8 cellular contexts compared by ENCODE assay signal in genomic region chr3:42582474-42583070, GRCh38. TPM values are rescaled to one million over a fixed set of nuclear protein-coding genes. Genes with fewer than 3 reads are reported as not detected.
DNase-seq lines count a peak whose midpoint lies in the region; ATAC-seq and TF ChIP-seq lines count a peak whose summit lies in the region.

No MANE protein-coding gene starts in this region.

- H3K36me3 ChIP-seq in BJ (ENCODE audit: control insufficient read depth, insufficient read depth, low read length): no peaks in the 10 kb centered on the region; the same call in 1 of the 2 replicates
- peaks cover 4% of the 10 kb centered on the region; the same call in 1 of the 2 replicates for H3K36me3 ChIP-seq in KOPT-K1 (ENCODE audit: insufficient read depth, low read length)

- POLR2A ChIA-PET in BJ (lab: Charles Lee): no interaction called here

- no peaks in the 10 kb centered on the region for H3K27me3 Mint-ChIP-seq in natural killer cell (ENCODE audit: low read depth in 2 of 2)

- H3K27ac ChIP-seq in KOPT-K1 (ENCODE audit: low read depth, low read length, poor library complexity, severe bottlenecking) (peak overlapping the region; percentile 74), coronary artery (peak overlapping the region; percentile 87 to 94)

- H3K36me3 Mint-ChIP-seq in natural killer cell: no peaks in the 10 kb centered on the region

- CTCF ChIA-PET in BJ (lab: Yijun Ruan, JAX): no interaction called here

- no peaks in the 10 kb centered on the region for H3K9me3 ChIP-seq in KOPT-K1 (ENCODE audit: insufficient read depth, low read length, poor library complexity, severe bottlenecking)

- no peak for ATAC-seq in natural killer cell

- peak overlapping the region; percentile 93 for H3K4me3 Mint-ChIP-seq in natural killer cell

- no peaks in the 10 kb centered on the region for H3K27me3 ChIP-seq in BJ (ENCODE audit: control insufficient read depth, insufficient read depth, low read length)

- peaks cover 35 to 42% of the 10 kb centered on the region in 2 donors for H3K4me1 Mint-ChIP-seq in natural killer cell

- H3K9me3 Mint-ChIP-seq in natural killer cell: no peaks in the 10 kb centered on the region

- TF ChIP-seq CTCF in BJ (IDR thresholded peaks at IDR 0.05; ENCODE audit: insufficient read depth, low read depth, low read length) (no peak), coronary artery (IDR thresholded peaks at IDR 0.05) (no peak), natural killer cell (IDR thresholded peaks at IDR 0.05) (no peak)

- H3K27ac Mint-ChIP-seq in natural killer cell: peak overlapping the region; percentile 96 to 97

- DNase-seq in BJ (ENCODE audit: low read depth): no peak
- no peak for DNase-seq in coronary artery (ENCODE audit: low spot score)
- DNase-seq in natural killer cell: no peak
- no peak for DNase-seq in dermis blood vessel endothelial cell
- no peak for DNase-seq in activated CD4-positive, CD25-positive, alpha-beta regulatory T cell treated with anti-CD3 and anti-CD28 coated beads, Interleukin-2, amount 50 U/mL, for 72 hours
- no peak for DNase-seq in NCI-H1436 treated with DMSO at 0.1 percent for 48 hours (lab: John Stamatoyannopoulos, UW)
- DNase-seq in activated CD4-positive, alpha-beta T cell treated with anti-CD3 and anti-CD28 coated beads, Interleukin-2, amount 50 U/mL, for 4 hours: no peak

- H3K4me3 ChIP-seq in BJ (ENCODE audit: low read depth, low read length) (peak overlapping the region; percentile 87), coronary artery (peak overlapping the region; percentile 94)

- intact Hi-C loops in natural killer cell (cut with micrococcal nuclease): loop anchor here (1.0 to 2.0 kb wide), 3 partner anchors 8 to 162 kb away; partner anchors contain the start of genes NKTR and SS18L2

RNA-seq across cellular contexts. Expression of gene SEC22C, which starts 0.8 kb away (rescaled TPM):
- 45.9 and 47.8 TPM in 2 replicates for polyA plus RNA-seq in BJ (2011; rRNA removed)
- polyA minus RNA-seq in BJ (2011; rRNA and poly(A)+ RNA removed): 16.2 and 22.8 TPM in 2 replicates
- 10 to 100 TPM; 51.3 to 60.4 (median 55.9) TPM for total RNA-seq in natural killer cell
- 104 and 114 TPM in 2 replicates for total RNA-seq in dermis blood vessel endothelial cell

RNA-seq across cellular contexts. Expression of gene SS18L2, which starts 8.1 kb away (rescaled TPM):
- 19.7 and 25.7 TPM in 2 replicates for polyA plus RNA-seq in BJ (2011; rRNA removed)
- polyA minus RNA-seq in BJ (2011; rRNA and poly(A)+ RNA removed): 4.9 and 7.6 TPM in 2 replicates
- total RNA-seq in natural killer cell: 10 to 100 TPM; 33.5 to 47.6 (median 33.9) TPM
- total RNA-seq in dermis blood vessel endothelial cell: 23.4 and 46.5 TPM in 2 replicates

RNA-seq across cellular contexts. Expression of gene NKTR, which starts 17.9 kb away (rescaled TPM):
- 19.0 and 37.6 TPM in 2 replicates for polyA plus RNA-seq in BJ (2011; rRNA removed)
- polyA minus RNA-seq in BJ (2011; rRNA and poly(A)+ RNA removed): 13.5 and 17.2 TPM in 2 replicates
- total RNA-seq in natural killer cell (100 to 1,000 TPM; 212 to 252 (median 217) TPM), dermis blood vessel endothelial cell (61.7 and 133 TPM in 2 replicates)
